ENCODE assay signal across 17 cellular contexts in genomic region chr5:41337724-41338123, GRCh38.
DNase-seq lines count a peak whose midpoint lies in the region; ATAC-seq and TF ChIP-seq lines count a peak whose summit lies in the region.
"Had no signal": no experiment of that assay in that cellular context is flagged by ENCODE, and none has a peak within 500 bp of the region (broad histone marks: within the 10 kb centered on the region; RNA-seq: fewer than 3 reads in every experiment).

No MANE protein-coding gene starts in this region.

- no peaks in the 10 kb centered on the region for H3K79me2 ChIP-seq in SK-N-SH (ENCODE audit: insufficient read depth)

- H3K27ac ChIP-seq in SK-N-SH (ENCODE audit: low read depth in 2 of 2, low read length in 1 of 2) (no peak overlapping the region), HEK293 (ENCODE audit: extremely low read depth, low read depth, low read length) (no peak overlapping the region)
- H3K27ac ChIP-seq: 22Rv1; A549; BLaER1 treated with 17β-estradiol and CSF1 and Interleukin-3, amounts not matched to agents 10 nM and 100 nM; C4-2B had no signal

- TF ChIP-seq CTCF in SK-N-SH (IDR thresholded peaks at IDR 0.05) (no peak), HEK293 (tag by site-specific recombination; IDR thresholded peaks at IDR 0.05) (no peak), nephron (IDR thresholded peaks at IDR 0.05; ENCODE audit: unreplicated experiment in 3 of 3) (no peak)

- no peaks in the 10 kb centered on the region for H3F3A ChIP-seq in SK-N-SH (replicated peaks; ENCODE audit: insufficient read depth)

- no peak for TF ChIP-seq EP300 in SK-N-SH (IDR thresholded peaks at IDR 0.05; ENCODE audit: borderline replicate concordance in 1 of 2, low read depth in 1 of 2, low read length in 1 of 2)

- H3K9me3 Mint-ChIP-seq in nephron = no peaks in the 10 kb centered on the region
- H3K9me3 Mint-ChIP-seq: CD8-positive, alpha-beta T cell had no signal

- H3K4me3 Mint-ChIP-seq in nephron = no peak overlapping the region
- H3K4me3 Mint-ChIP-seq: B cell; CD4-positive, alpha-beta T cell; CD8-positive, alpha-beta T cell had no signal

- H3K4me3 ChIP-seq in SK-N-SH (ENCODE audit: low read depth in 2 of 2, low read length in 1 of 2) (no peak overlapping the region), HEK293 (ENCODE audit: low read depth, low read length) (no peak overlapping the region)
- H3K4me3 ChIP-seq: A549; BLaER1 treated with 17β-estradiol and CSF1 and Interleukin-3, amounts not matched to agents 10 nM and 100 nM had no signal

- no peaks in the 10 kb centered on the region for H4K20me1 ChIP-seq in SK-N-SH (ENCODE audit: insufficient read depth)
- H4K20me1 ChIP-seq: BLaER1 treated with 17β-estradiol and CSF1 and Interleukin-3, amounts not matched to agents 10 nM and 100 nM had no signal

- peak overlapping the region; percentile 20 to 76 (median 22) for H3K27ac Mint-ChIP-seq in nephron
- H3K27ac Mint-ChIP-seq: B cell; CD4-positive, alpha-beta T cell; CD8-positive, alpha-beta T cell had no signal

- no peak overlapping the region for H3K4me2 ChIP-seq in SK-N-SH
- H3K4me2 ChIP-seq: A549; BLaER1 treated with 17β-estradiol and CSF1 and Interleukin-3, amounts not matched to agents 10 nM and 100 nM had no signal

- POLR2A ChIA-PET in SK-N-SH (lab: Yijun Ruan, JAX) = no interaction called here
- POLR2A ChIA-PET in HEK293 (lab: Yijun Ruan, JAX) = no interaction called here

- no peaks in the 10 kb centered on the region for H3K27me3 Mint-ChIP-seq in nephron (ENCODE audit: low read depth)
- H3K27me3 Mint-ChIP-seq: B cell; CD4-positive, alpha-beta T cell had no signal

- no peaks in the 10 kb centered on the region for H3K36me3 ChIP-seq in SK-N-SH (replicated peaks in 1 of 2; ENCODE audit: control insufficient read depth in 1 of 2, insufficient read depth in 2 of 2, low read length in 1 of 2)
- no peaks in the 10 kb centered on the region for H3K36me3 ChIP-seq in HEK293 (ENCODE audit: control insufficient read depth in 2 of 2, insufficient read depth in 1 of 2, low read length in 2 of 2)
- H3K36me3 ChIP-seq: BLaER1 treated with 17β-estradiol and CSF1 and Interleukin-3, amounts not matched to agents 10 nM and 100 nM had no signal

- no peaks in the 10 kb centered on the region for H3K36me3 Mint-ChIP-seq in nephron (ENCODE audit: low read depth)
- H3K36me3 Mint-ChIP-seq: CD8-positive, alpha-beta T cell had no signal

- H3K9me3 ChIP-seq in SK-N-SH = no peaks in the 10 kb centered on the region
- no peaks in the 10 kb centered on the region for H3K9me3 ChIP-seq in HEK293 (ENCODE audit: control insufficient read depth, insufficient read depth, low read depth, low read length)
- H3K9me3 ChIP-seq: A549; BLaER1 treated with 17β-estradiol and CSF1 and Interleukin-3, amounts not matched to agents 10 nM and 100 nM; Caco-2 had no signal

- H3K4me1 ChIP-seq in SK-N-SH (ENCODE audit: control insufficient read depth in 1 of 2, insufficient read depth in 2 of 2, low read depth in 1 of 2, low read length in 1 of 2) (peaks cover 0 to 9% of the 10 kb centered on the region in 2 experiments; a peak in 3 of 4 replicates), HEK293 (ENCODE audit: control insufficient read depth, insufficient read depth, low read length) (no peaks in the 10 kb centered on the region)
- H3K4me1 ChIP-seq: BLaER1 treated with 17β-estradiol and CSF1 and Interleukin-3, amounts not matched to agents 10 nM and 100 nM; Caco-2 had no signal

- no peaks in the 10 kb centered on the region for H3K27me3 ChIP-seq in SK-N-SH (ENCODE audit: insufficient read depth)
- H3K27me3 ChIP-seq: BLaER1 treated with 17β-estradiol and CSF1 and Interleukin-3, amounts not matched to agents 10 nM and 100 nM had no signal

- no peak overlapping the region for H2AFZ ChIP-seq in SK-N-SH (ENCODE audit: low read depth)

- ATAC-seq in SK-N-SH treated with all-trans-retinoic acid at 6 μM for 48 hours = no peak
- ATAC-seq: A549; CD8-positive, alpha-beta T cell had no signal

- CTCF ChIA-PET in SK-N-SH (lab: Yijun Ruan, JAX) = no interaction called here
- CTCF ChIA-PET in HEK293 (lab: Yijun Ruan, JAX) = no interaction called here

- H3K4me1 Mint-ChIP-seq in nephron = peaks cover 42% of the 10 kb centered on the region
- H3K4me1 Mint-ChIP-seq: B cell had no signal

- no peak for DNase-seq in SK-N-SH
- no peak for DNase-seq in NCI-H1417 (lab: John Stamatoyannopoulos, UW)
- DNase-seq: AML-193; Caco-2; Calu3; CD4-positive, alpha-beta T cell; CD8-positive, alpha-beta T cell; DMS79 treated with DMSO at 0.1 percent for 48 hours; GF-D8 had no signal

- no peaks in the 10 kb centered on the region for H3K9me2 ChIP-seq in SK-N-SH

- H3K9ac ChIP-seq in SK-N-SH = no peak overlapping the region
- H3K9ac ChIP-seq: BLaER1 treated with 17β-estradiol and CSF1 and Interleukin-3, amounts not matched to agents 10 nM and 100 nM had no signal

- no peak for TF ChIP-seq RAD21 in SK-N-SH (IDR thresholded peaks at IDR 0.05; ENCODE audit: low read length)

TF ChIP-seq in SK-N-SH treated with all-trans-retinoic acid at 6 μM for 48 hours, 23 proteins besides CTCF, POLR2A, EP300 and RAD21 (continues in another document):
- TF ChIP-seq POU6F1 (CRISPR knock-in tag; IDR thresholded peaks at IDR 0.05; ENCODE audit: borderline replicate concordance, low read depth) (no peak), ESRRG (CRISPR knock-in tag; IDR thresholded peaks at IDR 0.05) (no peak), ARNTL (CRISPR knock-in tag; IDR thresholded peaks at IDR 0.05; ENCODE audit: borderline replicate concordance, low read depth) (no peak), PPARA (CRISPR knock-in tag; IDR thresholded peaks at IDR 0.05; ENCODE audit: borderline replicate concordance) (no peak), ZC3H10 (CRISPR knock-in tag; IDR thresholded peaks at IDR 0.05) (no peak), TOX (CRISPR knock-in tag; IDR thresholded peaks at IDR 0.05; ENCODE audit: borderline replicate concordance) (no peak), ZNF8 (CRISPR knock-in tag; IDR thresholded peaks at IDR 0.05) (no peak)

TF ChIP-seq in SK-N-SH, 30 proteins besides CTCF, POLR2A, EP300 and RAD21 (continues in another document):
- TF ChIP-seq REST (IDR thresholded peaks at IDR 0.05; ENCODE audit: low read depth, low read length) = no peak

TF ChIP-seq in HEK293, 187 proteins besides CTCF, POLR2A, EP300 and RAD21:
- TF ChIP-seq ZNF768 (tag by site-specific recombination; IDR thresholded peaks at IDR 0.05) (no peak), ATF2 (tag by site-specific recombination; IDR thresholded peaks at IDR 0.05; ENCODE audit: low read depth) (peak; percentile 10; the same call in 1 of the 2 replicates)
